In genomic region chr2:233620204-233620603, GRCh38 we compare ENCODE assay signal across 33 cellular contexts. TPM values are rescaled to one million over a fixed set of nuclear protein-coding genes. Genes with fewer than 3 reads are reported as not detected.
"Had no signal": no experiment of that assay in that cellular context is flagged by ENCODE, and none has a peak within 500 bp of the region (broad histone marks: within the 10 kb centered on the region; RNA-seq: fewer than 3 reads in every experiment).

No MANE protein-coding gene starts in this region.

- H3K4me1 ChIP-seq: ascending aorta had no signal

- DNase-seq: activated B cell treated with CpG ODN at 0.5 μM for 24 hours; activated CD4-positive, alpha-beta memory T cell treated with anti-CD3 and anti-CD28 coated beads for 36 hours; activated CD4-positive, alpha-beta T cell treated with anti-CD3 and anti-CD28 coated beads for 4 hours; activated CD4-positive, alpha-beta T cell treated with anti-CD3 and anti-CD28 coated beads, Interleukin-2, amount 10 ng/mL, durations not matched to agents 24 days and 14 days; activated CD4-positive, alpha-beta T cell treated with anti-CD3 and anti-CD28 coated beads, Interleukin-2, amount 50 U/mL, for 1 hour; activated CD4-positive, alpha-beta T cell treated with anti-CD3 and anti-CD28 coated beads, Interleukin-2, amount 50 U/mL, for 4 hours; activated CD4-positive, CD25-positive, alpha-beta regulatory T cell treated with anti-CD3 and anti-CD28 coated beads, Interleukin-2, amount 50 U/mL, for 72 hours; activated CD8-positive, alpha-beta memory T cell treated with anti-CD3 and anti-CD28 coated beads, Interleukin-2, amount 50 U/mL, for 4 hours; activated CD8-positive, alpha-beta T cell treated with anti-CD3 and anti-CD28 coated beads for 36 hours; activated effector memory CD4-positive, alpha-beta T cell treated with Interleukin-2 at 50 U/mL for 16 hours; activated gamma-delta T cell; activated naive CD4-positive, alpha-beta T cell treated with anti-CD3 and anti-CD28 coated beads, Interleukin-2, amount 10 ng/mL, durations not matched to agents 7 days and 5 days; activated naive CD4-positive, alpha-beta T cell treated with Interleukin-2 at 50 U/mL for 16 hours; activated naive CD8-positive, alpha-beta T cell treated with anti-CD3 and anti-CD28 coated beads, Interleukin-2, amount 10 ng/mL, durations not matched to agents 7 days and 5 days; activated naive CD8-positive, alpha-beta T cell treated with anti-CD3 and anti-CD28 coated beads, Interleukin-2, amount 50 U/mL, for 24 hours; activated T-cell treated with anti-CD3 and anti-CD28 coated beads for 4 hours; activated T-cell treated with anti-CD3 and anti-CD28 coated beads, Interleukin-2, amount 50 U/mL, for 24 hours; activated T-cell treated with anti-CD3 and anti-CD28 coated beads, Interleukin-2, amount 50 U/mL, for 48 hours; amygdala; anterior cingulate cortex; caudate nucleus; cerebellar nuclear complex; T-cell; T-helper 17 cell had no signal

- ATAC-seq: activated CD8-positive, alpha-beta T cell treated with anti-CD3 and anti-CD28 coated beads for 36 hours; activated naive CD8-positive, alpha-beta T cell treated with anti-CD3 and anti-CD28 coated beads, Interleukin-2, amount 50 U/mL, for 24 hours; T-cell; T-helper 17 cell had no signal

- H3K36me3 ChIP-seq: ascending aorta, cardiac muscle cell had no signal

- H3K27me3 ChIP-seq: ascending aorta, cardiac muscle cell had no signal

- H3K27ac ChIP-seq: ascending aorta, cardiac muscle cell, VCaP had no signal

- H3K9me3 ChIP-seq: ascending aorta had no signal

- H3K4me3 ChIP-seq: ascending aorta, cardiac muscle cell had no signal

RNA-seq across cellular contexts. Expression of gene UGT1A8, which starts 2.8 kb away (rescaled TPM):
- total RNA-seq: activated B cell treated with CpG ODN at 0.5 μM for 24 hours; activated CD4-positive, alpha-beta memory T cell treated with anti-CD3 and anti-CD28 coated beads for 36 hours; activated CD4-positive, alpha-beta T cell treated with anti-CD3 and anti-CD28 coated beads, Interleukin-2, amount 10 ng/mL, durations not matched to agents 24 days and 14 days; activated CD8-positive, alpha-beta memory T cell treated with anti-CD3 and anti-CD28 coated beads for 36 hours; activated CD8-positive, alpha-beta T cell treated with anti-CD3 and anti-CD28 coated beads for 36 hours; activated naive CD8-positive, alpha-beta T cell treated with anti-CD3 and anti-CD28 coated beads, Interleukin-2, amount 10 ng/mL, durations not matched to agents 7 days and 5 days; activated T-helper 2 cell treated with anti-CD3 and anti-CD28 coated beads, Interferon-gamma antibody, Interleukin-2, Interleukin-4, amounts not matched to agents 10 μg/mL and 5 μg/mL and 100 μg/mL, durations not matched to agents 14 hours and 24 hours and 36 hours; ascending aorta; cardiac muscle cell; chondrocyte; T-cell; T-helper 1 cell treated with Interleukin-12 subunit alpha and Interleukin-12 subunit beta and Interleukin-4 antibody, amounts not matched to agents 30 ng/mL and 1 ng/mL, for 36 hours; T-helper 17 cell; T-helper 2 cell treated with Interferon-gamma antibody and Interleukin-4, amounts not matched to agents 100 ng/mL and 5 ng/mL, for 36 hours had no signal

RNA-seq across cellular contexts. Expression of gene UGT1A10, which starts 16.0 kb away (rescaled TPM):
- total RNA-seq: activated B cell treated with CpG ODN at 0.5 μM for 24 hours; activated CD4-positive, alpha-beta memory T cell treated with anti-CD3 and anti-CD28 coated beads for 36 hours; activated CD4-positive, alpha-beta T cell treated with anti-CD3 and anti-CD28 coated beads, Interleukin-2, amount 10 ng/mL, durations not matched to agents 24 days and 14 days; activated CD8-positive, alpha-beta memory T cell treated with anti-CD3 and anti-CD28 coated beads for 36 hours; activated CD8-positive, alpha-beta T cell treated with anti-CD3 and anti-CD28 coated beads for 36 hours; activated naive CD8-positive, alpha-beta T cell treated with anti-CD3 and anti-CD28 coated beads, Interleukin-2, amount 10 ng/mL, durations not matched to agents 7 days and 5 days; activated T-helper 2 cell treated with anti-CD3 and anti-CD28 coated beads, Interferon-gamma antibody, Interleukin-2, Interleukin-4, amounts not matched to agents 10 μg/mL and 5 μg/mL and 100 μg/mL, durations not matched to agents 14 hours and 24 hours and 36 hours; ascending aorta; bronchial epithelial cell; cardiac muscle cell; chondrocyte; T-cell; T-helper 1 cell treated with Interleukin-12 subunit alpha and Interleukin-12 subunit beta and Interleukin-4 antibody, amounts not matched to agents 30 ng/mL and 1 ng/mL, for 36 hours; T-helper 17 cell; T-helper 2 cell treated with Interferon-gamma antibody and Interleukin-4, amounts not matched to agents 100 ng/mL and 5 ng/mL, for 36 hours had no signal

RNA-seq across cellular contexts. Expression of gene UGT1A9, which starts 51.5 kb away (rescaled TPM):
- total RNA-seq: activated B cell treated with CpG ODN at 0.5 μM for 24 hours; activated CD4-positive, alpha-beta memory T cell treated with anti-CD3 and anti-CD28 coated beads for 36 hours; activated CD4-positive, alpha-beta T cell treated with anti-CD3 and anti-CD28 coated beads, Interleukin-2, amount 10 ng/mL, durations not matched to agents 24 days and 14 days; activated CD8-positive, alpha-beta memory T cell treated with anti-CD3 and anti-CD28 coated beads for 36 hours; activated CD8-positive, alpha-beta T cell treated with anti-CD3 and anti-CD28 coated beads for 36 hours; activated naive CD8-positive, alpha-beta T cell treated with anti-CD3 and anti-CD28 coated beads, Interleukin-2, amount 10 ng/mL, durations not matched to agents 7 days and 5 days; activated T-helper 2 cell treated with anti-CD3 and anti-CD28 coated beads, Interferon-gamma antibody, Interleukin-2, Interleukin-4, amounts not matched to agents 10 μg/mL and 5 μg/mL and 100 μg/mL, durations not matched to agents 14 hours and 24 hours and 36 hours; ascending aorta; cardiac muscle cell; T-cell; T-helper 1 cell treated with Interleukin-12 subunit alpha and Interleukin-12 subunit beta and Interleukin-4 antibody, amounts not matched to agents 30 ng/mL and 1 ng/mL, for 36 hours; T-helper 17 cell; T-helper 2 cell treated with Interferon-gamma antibody and Interleukin-4, amounts not matched to agents 100 ng/mL and 5 ng/mL, for 36 hours had no signal
